Comparison of ENCODE assay signal across 8 cellular contexts in the genomic region with DNA sequence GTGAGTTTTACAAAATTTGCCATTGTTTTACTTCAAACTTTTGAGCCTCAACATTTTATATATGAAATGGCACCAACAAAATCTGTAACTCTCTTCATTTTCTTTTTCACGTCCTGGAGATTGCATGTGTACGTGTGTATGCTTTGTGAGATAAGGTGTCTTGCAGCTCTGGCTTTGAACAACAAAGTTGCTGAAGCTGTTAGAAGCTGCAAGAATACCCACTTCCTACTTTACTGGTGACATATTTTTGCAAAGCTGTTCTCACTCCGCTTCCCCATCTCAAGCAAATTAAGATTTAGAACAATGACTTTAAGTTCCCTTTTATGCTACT. TPM values are rescaled to one million over a fixed set of nuclear protein-coding genes. Genes with fewer than 3 reads are reported as not detected.
DNase-seq lines count a peak whose midpoint lies in the region; ATAC-seq and TF ChIP-seq lines count a peak whose summit lies in the region.
"Had no signal": no experiment of that assay in that cellular context is flagged by ENCODE, and none has a peak within 500 bp of the region (broad histone marks: within the 10 kb centered on the region; RNA-seq: fewer than 3 reads in every experiment).

No MANE protein-coding gene starts in this region.

- H3K4me3 Mint-ChIP-seq in natural killer cell = peak overlapping the region; percentile 75

- ATAC-seq in GM18868 (IDR thresholded peaks at IDR 0.05; ENCODE audit: unreplicated experiment) (peak; percentile 61), HG02884 (IDR thresholded peaks at IDR 0.05; ENCODE audit: unreplicated experiment) (peak; percentile 68), natural killer cell (peak; percentile 74 to 90 (median 81))
- ATAC-seq: body of pancreas had no signal

- intact Hi-C loops in natural killer cell (cut with micrococcal nuclease) = loop anchor here (1.0 to 2.0 kb wide), 3 partner anchors 10 to 33 kb away; no protein-coding TSS in a partner anchor

- H3K4me1 Mint-ChIP-seq in natural killer cell = peaks cover 90 to 92% of the 10 kb centered on the region in 2 donors

- TF ChIP-seq CTCF in natural killer cell (IDR thresholded peaks at IDR 0.05) = no peak

- H3K27ac Mint-ChIP-seq in natural killer cell = peak overlapping the region; percentile 86 to 87

- peak; percentile 87 for DNase-seq in OCI-M1 (lab: John Stamatoyannopoulos, UW)
- DNase-seq in natural killer cell = no peak
- no peak for DNase-seq in T1000 (lab: John Stamatoyannopoulos, UW)
- DNase-seq in activated CD4-positive, alpha-beta T cell treated with anti-CD3 and anti-CD28 coated beads for 48 hours = no peak
- no peak for DNase-seq in NCI-H1417 treated with DMSO at 0.1 percent for 48 hours (lab: John Stamatoyannopoulos, UW)
- DNase-seq: body of pancreas had no signal

- no peaks in the 10 kb centered on the region for H3K27me3 Mint-ChIP-seq in natural killer cell (ENCODE audit: low read depth in 2 of 2)

- H3K9me3 Mint-ChIP-seq in natural killer cell = no peaks in the 10 kb centered on the region

- peaks cover 8% of the 10 kb centered on the region for H3K36me3 Mint-ChIP-seq in natural killer cell

RNA-seq across cellular contexts. Expression of gene FYB1, which starts 41.8 kb away (rescaled TPM):
- 100 to 1,000 TPM; 277 to 340 (median 295) TPM for total RNA-seq in natural killer cell
